ENCODE assay signal across 9 cellular contexts in genomic region chr5:16776611-16777251, GRCh38.
A peak's percentile ranks its signal among the peaks of the same experiment; 100 is the strongest.
DNase-seq lines count a peak whose midpoint lies in the region; ATAC-seq, FAIRE-seq and TF ChIP-seq lines count a peak whose summit lies in the region.
"Had no signal": no experiment of that assay in that cellular context is flagged by ENCODE, and none has a peak within 500 bp of the region (broad histone marks: within the 10 kb centered on the region; RNA-seq: fewer than 3 reads in every experiment).

No MANE protein-coding gene starts in this region.

- peak; percentile 6 for TF ChIP-seq CTCF in RWPE2 (IDR thresholded peaks at IDR 0.05; ENCODE audit: poor library complexity, severe bottlenecking)
- peak in 3 of 6 experiments; percentile 33 to 45 (median 35) for TF ChIP-seq CTCF in thyroid gland (IDR thresholded peaks at IDR 0.05)

- DNase-seq in NCI-H82 (lab: John Stamatoyannopoulos, UW) = peak; percentile 6
- DNase-seq in NCI-H82 treated with DMSO at 0.1 percent for 48 hours (lab: John Stamatoyannopoulos, UW; ENCODE audit: unreplicated experiment) = no peak
- DNase-seq in RWPE2 (ENCODE audit: low spot score) = no peak
- DNase-seq in left cardiac atrium = peak; percentile 37
- peak; percentile 51 to 53 for DNase-seq in thyroid gland
- DNase-seq in D341Med (ENCODE audit: low spot score) = no peak
- no peak for DNase-seq in GM12891 (ENCODE audit: insufficient read length, low spot score)
- no peak for DNase-seq in RCC 7860 (ENCODE audit: low spot score)

- FAIRE-seq in GM12891 (lab: Jason Lieb, UNC) (no peak), RCC 7860 (lab: Jason Lieb, UNC) (no peak)
- FAIRE-seq: colon had no signal

- H3K27me3 ChIP-seq in RWPE2 (ENCODE audit: insufficient read depth, poor library complexity, severe bottlenecking) = no peaks in the 10 kb centered on the region
- H3K27me3 ChIP-seq in thyroid gland = no peaks in the 10 kb centered on the region

- H3K9me3 ChIP-seq in RWPE2 (ENCODE audit: severe bottlenecking) (no peaks in the 10 kb centered on the region), thyroid gland (no peaks in the 10 kb centered on the region)

- WGBS in thyroid gland, 2 donors = 66 to 67% methylated on average over 10 of the region's 10 CpGs

- ATAC-seq in RWPE2 (ENCODE audit: low read depth) = no peak
- peak; percentile 82 to 84 for ATAC-seq in left cardiac atrium

- H3K4me1 ChIP-seq in RWPE2 (ENCODE audit: insufficient read depth, poor library complexity, severe bottlenecking) (peaks cover 5% of the 10 kb centered on the region), thyroid gland (no peaks in the 10 kb centered on the region)

- H3K36me3 ChIP-seq in RWPE2 (ENCODE audit: low read depth) (peaks cover 86% of the 10 kb centered on the region), thyroid gland (no peaks in the 10 kb centered on the region)

- intact Hi-C loops in left cardiac atrium (cut with DNase I) (loop anchor here in 1 of 2 donors (5.0 kb wide), 1 partner anchor 289 kb away; no protein-coding TSS in a partner anchor), thyroid gland (cut with DNase I) (no loop called here)

- H3K4me3 ChIP-seq in RWPE2 (ENCODE audit: severe bottlenecking) (no peak overlapping the region), thyroid gland (replicated peaks in 1 of 3) (no peak overlapping the region)

- no peak overlapping the region for H3K27ac ChIP-seq in RWPE2 (ENCODE audit: poor library complexity, severe bottlenecking)
- H3K27ac ChIP-seq in thyroid gland = no peak overlapping the region

- no peak for TF ChIP-seq POLR2A in thyroid gland (IDR thresholded peaks at IDR 0.05)
- TF ChIP-seq POLR2A in GM12891 (IDR thresholded peaks at IDR 0.05; ENCODE audit: low read depth, low read length) = no peak

TF ChIP-seq in GM12891, 5 proteins besides CTCF, POLR2A, EP300 and RAD21:
- TF ChIP-seq TAF1 (IDR thresholded peaks at IDR 0.05; ENCODE audit: low read depth, low read length) (no peak), PAX5 (IDR thresholded peaks at IDR 0.05; ENCODE audit: insufficient read depth, low read length, severe bottlenecking) (no peak), SPI1 (IDR thresholded peaks at IDR 0.05; ENCODE audit: low read depth, low read length) (no peak), POU2F2 (IDR thresholded peaks at IDR 0.05; ENCODE audit: low read depth, low read length) (no peak), POLR2AphosphoS5 (IDR thresholded peaks at IDR 0.05; ENCODE audit: low read depth, low read length) (no peak)

Comparison
In these comparisons a context has a peak if more than half of its experiments do, and no peak if none do; other contexts are left out.
1. DNase-seq: peak in NCI-H82 (single experiment), left cardiac atrium (single experiment) and thyroid gland (2 of 2); none in NCI-H82 treated with DMSO at 0.1 percent for 48 hours (single experiment), RWPE2 (single experiment), D341Med (single experiment), GM12891 (single experiment) and RCC 7860 (single experiment).